ENCODE assay signal across 11 cellular contexts in the genomic region with DNA sequence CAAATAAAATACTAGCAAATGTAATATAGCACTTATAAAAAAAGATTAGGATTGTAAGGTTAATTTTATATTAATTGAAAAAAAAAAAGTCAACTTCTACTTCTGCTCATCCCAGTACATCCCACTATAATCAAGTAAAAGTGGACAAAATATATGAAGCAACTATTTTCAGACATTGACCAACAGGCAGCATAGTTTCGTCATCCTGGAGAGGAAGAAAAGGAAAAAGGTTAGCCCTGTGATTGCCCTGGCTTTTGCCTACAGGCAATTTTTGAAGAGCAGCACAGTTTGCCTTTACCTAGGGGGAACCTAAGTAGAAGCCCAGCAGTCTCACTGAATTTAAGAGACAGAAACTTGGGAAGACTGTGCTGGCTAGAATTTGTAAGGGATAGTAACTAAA. TPM values are rescaled to one million over a fixed set of nuclear protein-coding genes. Genes with fewer than 3 reads are reported as not detected.
"Had no signal": no experiment of that assay in that cellular context is flagged by ENCODE, and none has a peak within 500 bp of the region (broad histone marks: within the 10 kb centered on the region; RNA-seq: fewer than 3 reads in every experiment).

No MANE protein-coding gene starts in this region.

- H3K4me1 ChIP-seq: foreskin keratinocyte had no signal

- H3K36me3 ChIP-seq: brain microvascular endothelial cell, vagina had no signal

- FAIRE-seq: keratinocyte had no signal

- H3K27ac ChIP-seq: brain microvascular endothelial cell, foreskin keratinocyte, vagina had no signal

- H3K4me3 ChIP-seq: vagina had no signal

- DNase-seq: activated T-cell treated with anti-CD3 and anti-CD28 coated beads, Interleukin-2, amount 50 U/mL, for 1 hour; brain microvascular endothelial cell; foreskin keratinocyte; head of caudate nucleus; left ventricle myocardium superior; stimulated activated CD4-positive, alpha-beta T cell treated with anti-CD3 and anti-CD28 coated beads, Interleukin-15, amount 100 ng/mL, for 24 hours had no signal

- H3K9me3 ChIP-seq: vagina had no signal

- H3K27me3 ChIP-seq: brain microvascular endothelial cell, foreskin keratinocyte, vagina had no signal

RNA-seq across cellular contexts. Expression of a gene that starts 52.2 kb away (rescaled TPM):
- total RNA-seq: dermis microvascular lymphatic vessel endothelial cell; foreskin keratinocyte; T-helper 2 cell treated with Interferon-gamma antibody and Interleukin-4, amounts not matched to agents 100 ng/mL and 5 ng/mL, for 36 hours had no signal
- polyA plus RNA-seq: foreskin keratinocyte, keratinocyte, neural cell had no signal
